ENCODE assay signal across 1 cellular context in genomic region chr2:132656213-132656612, GRCh38.
TF ChIP-seq lines count a peak whose summit lies in the region.

No MANE protein-coding gene starts in this region.

TF ChIP-seq in GM23338, 12 proteins besides CTCF, POLR2A, EP300 and RAD21 (continued from another document):
- TF ChIP-seq ZNF462 (CRISPR knock-in tag; IDR thresholded peaks at IDR 0.05) = no peak
- TF ChIP-seq ZNF114 (CRISPR knock-in tag; IDR thresholded peaks at IDR 0.05) = no peak
- TF ChIP-seq NANOG (IDR thresholded peaks at IDR 0.05; ENCODE audit: borderline replicate concordance) = no peak
- TF ChIP-seq ZNF331 (CRISPR knock-in tag; IDR thresholded peaks at IDR 0.05; ENCODE audit: low read depth) = no peak
- no peak for TF ChIP-seq JUNB (IDR thresholded peaks at IDR 0.05; ENCODE audit: unreplicated experiment)
- no peak for TF ChIP-seq POLR2AphosphoS5 (IDR thresholded peaks at IDR 0.05; ENCODE audit: low read depth)
- TF ChIP-seq STAT1 (IDR thresholded peaks at IDR 0.05; ENCODE audit: unreplicated experiment) = no peak
- no peak for TF ChIP-seq EZH2 (IDR thresholded peaks at IDR 0.05; ENCODE audit: low read depth, unreplicated experiment)
- no peak for TF ChIP-seq EZH2phosphoT487 (IDR thresholded peaks at IDR 0.05; ENCODE audit: unreplicated experiment)
- no peak for TF ChIP-seq CREB1 (CRISPR knock-in tag; IDR thresholded peaks at IDR 0.05; ENCODE audit: low read depth)
